13 cellular contexts compared by ENCODE assay signal in the genomic region with DNA sequence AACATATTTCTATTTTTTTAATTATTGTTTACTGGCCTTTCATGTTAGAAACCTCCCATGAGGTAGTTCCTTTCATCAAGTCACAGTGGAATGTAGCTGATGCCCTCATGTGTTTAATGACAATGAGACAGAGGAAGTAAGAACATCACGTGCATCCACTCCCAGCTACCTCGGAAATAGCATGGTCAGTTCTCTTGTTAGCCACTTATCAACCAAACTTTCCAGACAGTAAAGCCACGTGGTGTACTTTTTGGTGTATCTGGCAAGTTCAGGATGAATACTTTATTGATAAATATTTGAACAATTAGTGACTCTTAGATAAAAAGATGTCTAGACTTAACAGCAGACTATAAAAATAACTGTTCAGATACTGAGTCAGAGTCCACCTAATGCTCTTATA.
A peak's percentile ranks its signal among the peaks of the same experiment; 100 is the strongest.
DNase-seq lines count a peak whose midpoint lies in the region; ATAC-seq and TF ChIP-seq lines count a peak whose summit lies in the region.
"Had no signal": no experiment of that assay in that cellular context is flagged by ENCODE, and none has a peak within 500 bp of the region (broad histone marks: within the 10 kb centered on the region; RNA-seq: fewer than 3 reads in every experiment).

No MANE protein-coding gene starts in this region.

- H3K4me3 Mint-ChIP-seq in WTC11, result no peak overlapping the region
- H3K4me3 Mint-ChIP-seq: B cell; CD4-positive, alpha-beta T cell; IgD-negative memory B cell had no signal

- TF ChIP-seq CTCF in WTC11 (IDR thresholded peaks at IDR 0.05), result no peak
- TF ChIP-seq CTCF in MM.1S (IDR thresholded peaks at IDR 0.05; ENCODE audit: low read length), result no peak

- H2AFZ ChIP-seq in MM.1S (ENCODE audit: low read length), result no peak overlapping the region

- no peak overlapping the region for H3K4me2 ChIP-seq in MM.1S (ENCODE audit: low read depth, low read length)

- H3K27me3 Mint-ChIP-seq in WTC11 (ENCODE audit: low read depth), result no peaks in the 10 kb centered on the region
- H3K27me3 Mint-ChIP-seq: B cell; CD4-positive, alpha-beta T cell; IgD-negative memory B cell had no signal

- no peaks in the 10 kb centered on the region for H3K79me2 ChIP-seq in MM.1S (ENCODE audit: low read length)

- no peaks in the 10 kb centered on the region for H3K36me3 Mint-ChIP-seq in WTC11
- H3K36me3 Mint-ChIP-seq: IgD-negative memory B cell had no signal

- H3K4me1 ChIP-seq in MM.1S (ENCODE audit: low read length), result no peaks in the 10 kb centered on the region

- no peak overlapping the region for H3K4me3 ChIP-seq in MM.1S (ENCODE audit: low read length)

- CTCF ChIA-PET in WTC11 (lab: Charles Lee), result interaction anchor here (1.0 kb wide), 1 partner anchor 17 kb away, joined by 7 read pairs; no protein-coding TSS in a partner anchor

- no peak overlapping the region for H3K27ac ChIP-seq in MM.1S (ENCODE audit: low read length)

- POLR2A ChIA-PET in WTC11 (lab: Charles Lee), result interaction anchor here (0.6 kb wide), 1 partner anchor 40 kb away, joined by 3 read pairs; no protein-coding TSS in a partner anchor

- H3K9ac ChIP-seq in MM.1S (ENCODE audit: low read length), result no peak overlapping the region

- H3K9me3 Mint-ChIP-seq in WTC11, result no peaks in the 10 kb centered on the region
- H3K9me3 Mint-ChIP-seq: CD4-positive, alpha-beta T cell; IgD-negative memory B cell had no signal

- DNase-seq in COLO829 (ENCODE audit: low spot score), result peak; percentile 15
- peak; percentile 58 for DNase-seq in HT1080 (ENCODE audit: low read depth)
- DNase-seq in WTC11 (ENCODE audit: low spot score), result no peak
- DNase-seq in kidney tubule cell (ENCODE audit: low spot score), result peak; percentile 64
- no peak for DNase-seq in MM.1S
- no peak for DNase-seq in hepatic stellate cell (ENCODE audit: low spot score)
- DNase-seq in stimulated activated CD4-positive, alpha-beta T cell treated with anti-CD3 and anti-CD28 coated beads, Interleukin-4, amount 100 ng/mL, for 4 hours, result no peak
- DNase-seq in HT-29 (ENCODE audit: low spot score), result no peak
- DNase-seq: CD4-positive, alpha-beta T cell; NCI-H345 had no signal

- peaks cover 38% of the 10 kb centered on the region for H3K4me1 Mint-ChIP-seq in WTC11
- H3K4me1 Mint-ChIP-seq: B cell, IgD-negative memory B cell had no signal

- no peaks in the 10 kb centered on the region for H4K20me1 ChIP-seq in MM.1S (ENCODE audit: insufficient read depth, low read length)

- ATAC-seq in WTC11, result peak; percentile 51
- ATAC-seq: Right ventricle myocardium inferior had no signal

- H3K9me2 ChIP-seq in MM.1S (replicated peaks; ENCODE audit: insufficient read depth, low read length), result no peaks in the 10 kb centered on the region

- no peaks in the 10 kb centered on the region for H3F3A ChIP-seq in MM.1S (ENCODE audit: insufficient read depth, low read length)

- H3K27me3 ChIP-seq in MM.1S (replicated peaks; ENCODE audit: insufficient read depth, low read length), result no peaks in the 10 kb centered on the region

- H3K36me3 ChIP-seq in MM.1S (replicated peaks; ENCODE audit: insufficient read depth, low read length), result no peaks in the 10 kb centered on the region

- H3K27ac Mint-ChIP-seq in WTC11, result no peak overlapping the region
- H3K27ac Mint-ChIP-seq: B cell; CD4-positive, alpha-beta T cell; IgD-negative memory B cell had no signal

- H3K9me3 ChIP-seq in MM.1S (replicated peaks; ENCODE audit: insufficient read depth, low read length), result no peaks in the 10 kb centered on the region

TF ChIP-seq in WTC11, 78 proteins besides CTCF, POLR2A, EP300 and RAD21:
- no peak for TF ChIP-seq GRHL2 (CRISPR knock-in tag; IDR thresholded peaks at IDR 0.05; ENCODE audit: insufficient replicate concordance, severe bottlenecking)
- TF ChIP-seq, protein P1, sequence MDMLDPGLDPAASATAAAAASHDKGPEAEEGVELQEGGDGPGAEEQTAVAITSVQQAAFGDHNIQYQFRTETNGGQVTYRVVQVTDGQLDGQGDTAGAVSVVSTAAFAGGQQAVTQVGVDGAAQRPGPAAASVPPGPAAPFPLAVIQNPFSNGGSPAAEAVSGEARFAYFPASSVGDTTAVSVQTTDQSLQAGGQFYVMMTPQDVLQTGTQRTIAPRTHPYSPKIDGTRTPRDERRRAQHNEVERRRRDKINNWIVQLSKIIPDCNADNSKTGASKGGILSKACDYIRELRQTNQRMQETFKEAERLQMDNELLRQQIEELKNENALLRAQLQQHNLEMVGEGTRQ (CRISPR knock-in tag; IDR thresholded peaks at IDR 0.05), result 0 out of 2 replicates have a peak, but pooled peaks have one; percentile 25
- no peak for TF ChIP-seq RORB (CRISPR knock-in tag; IDR thresholded peaks at IDR 0.05)

Comparison
In these comparisons a context has a peak if more than half of its experiments do, and no peak if none do; other contexts are left out.
1. DNase-seq: peak in COLO829 (single experiment), HT1080 (single experiment) and kidney tubule cell (single experiment); none in WTC11 (single experiment), MM.1S (single experiment), hepatic stellate cell (single experiment), stimulated activated CD4-positive, alpha-beta T cell treated with anti-CD3 and anti-CD28 coated beads, Interleukin-4, amount 100 ng/mL, for 4 hours (0 of 2) and HT-29 (single experiment).